ENCODE assay signal across 1 cellular context in the genomic region with DNA sequence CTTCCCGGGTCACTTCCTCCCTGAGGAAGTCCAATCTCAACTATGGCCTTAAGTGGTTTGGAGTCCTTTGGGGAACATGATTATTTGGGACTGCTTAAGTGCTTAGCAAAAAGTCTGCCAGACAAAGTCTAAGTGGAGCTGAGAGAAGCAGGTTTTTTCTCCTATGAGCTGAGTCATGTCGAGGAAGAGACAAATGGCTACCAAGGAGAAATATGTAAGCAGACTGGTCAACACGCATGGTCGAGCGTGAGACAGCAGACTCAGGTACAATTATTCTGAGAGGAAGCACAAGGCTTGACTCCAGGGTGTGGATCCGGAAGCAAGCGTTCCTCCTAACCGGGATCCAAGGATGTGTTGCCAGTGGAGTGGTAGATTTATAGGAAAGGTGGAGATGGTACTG.
TF ChIP-seq lines count a peak whose summit lies in the region.

No MANE protein-coding gene starts in this region.

TF ChIP-seq in IMR-90, 13 proteins besides CTCF, POLR2A, EP300 and RAD21 (continued from another document):
- TF ChIP-seq, protein P1, sequence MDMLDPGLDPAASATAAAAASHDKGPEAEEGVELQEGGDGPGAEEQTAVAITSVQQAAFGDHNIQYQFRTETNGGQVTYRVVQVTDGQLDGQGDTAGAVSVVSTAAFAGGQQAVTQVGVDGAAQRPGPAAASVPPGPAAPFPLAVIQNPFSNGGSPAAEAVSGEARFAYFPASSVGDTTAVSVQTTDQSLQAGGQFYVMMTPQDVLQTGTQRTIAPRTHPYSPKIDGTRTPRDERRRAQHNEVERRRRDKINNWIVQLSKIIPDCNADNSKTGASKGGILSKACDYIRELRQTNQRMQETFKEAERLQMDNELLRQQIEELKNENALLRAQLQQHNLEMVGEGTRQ (IDR thresholded peaks at IDR 0.05; ENCODE audit: low read depth, low read length) = no peak
- TF ChIP-seq CEBPB (IDR thresholded peaks at IDR 0.05; ENCODE audit: low read depth, low read length) (no peak), MAZ (IDR thresholded peaks at IDR 0.05; ENCODE audit: borderline replicate concordance, low read depth, low read length) (no peak), CHD1 (IDR thresholded peaks at IDR 0.05; ENCODE audit: low read depth, low read length) (no peak)
